20 cellular contexts compared by ENCODE assay signal in the genomic region with DNA sequence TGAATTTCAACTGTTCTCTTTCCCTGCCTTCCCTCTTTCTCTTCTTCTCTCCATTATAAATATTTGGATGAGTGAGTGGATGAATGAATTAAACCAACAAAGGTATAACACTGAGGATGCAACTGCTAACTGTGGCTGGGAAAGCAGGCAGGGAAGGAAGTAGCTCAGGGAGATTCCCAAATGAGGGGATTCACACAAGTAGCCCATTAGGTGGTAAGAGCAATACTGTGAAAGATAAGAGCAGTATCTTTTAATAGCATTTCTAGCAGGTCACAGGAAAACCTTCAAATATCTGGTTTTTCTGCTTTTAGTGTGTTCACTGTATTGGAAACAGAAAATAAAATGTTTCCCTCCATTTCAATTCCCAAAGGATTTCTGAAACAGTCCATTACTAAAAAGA.
"Had no signal": no experiment of that assay in that cellular context is flagged by ENCODE, and none has a peak within 500 bp of the region (broad histone marks: within the 10 kb centered on the region; RNA-seq: fewer than 3 reads in every experiment).

No MANE protein-coding gene starts in this region.

- H3K27me3 Mint-ChIP-seq: memory B cell had no signal

- H3K27me3 ChIP-seq: breast epithelium, heart left ventricle, sigmoid colon, upper lobe of left lung had no signal

- H3K27ac Mint-ChIP-seq: activated naive CD4-positive, alpha-beta T cell treated with anti-CD3 and anti-CD28 coated beads, Interleukin-2, amount 50 U/mL, for 72 hours; memory B cell; nephron progenitor cell had no signal

- ATAC-seq: activated naive CD4-positive, alpha-beta T cell treated with anti-CD3 and anti-CD28 coated beads, Interleukin-2, amount 50 U/mL, for 72 hours; heart left ventricle; left cardiac atrium had no signal

- H3K36me3 ChIP-seq: breast epithelium, thoracic aorta had no signal

- H3K4me1 ChIP-seq: breast epithelium, upper lobe of left lung had no signal

- H3K9me3 Mint-ChIP-seq: activated naive CD4-positive, alpha-beta T cell treated with anti-CD3 and anti-CD28 coated beads, Interleukin-2, amount 50 U/mL, for 72 hours; memory B cell; nephron progenitor cell had no signal

- DNase-seq: activated CD4-positive, alpha-beta T cell treated with anti-CD3 and anti-CD28 coated beads for 1 hour; activated effector memory CD4-positive, alpha-beta T cell treated with anti-CD3 and anti-CD28 coated beads, Interleukin-2, amount 50 U/mL, for 16 hours; activated T-cell treated with anti-CD3 and anti-CD28 coated beads, Interleukin-2, amount 50 U/mL, for 1 hour; heart left ventricle; islet precursor cell; left cardiac atrium; nephron progenitor cell; nucleus accumbens; sigmoid colon; stimulated activated CD4-positive, alpha-beta T cell treated with anti-CD3 and anti-CD28 coated beads, Interleukin-4, amount 100 ng/mL, for 1 hour; stimulated activated naive CD4-positive, alpha-beta T cell treated with Interleukin-2 at 50 U/mL for 16 hours; T-helper 1 cell; T-helper 9 cell; upper lobe of left lung had no signal

- H3K9me3 ChIP-seq: breast epithelium, heart left ventricle, sigmoid colon, thoracic aorta, upper lobe of left lung had no signal

- H3K4me3 ChIP-seq: breast epithelium, coronary artery, heart left ventricle, sigmoid colon, thoracic aorta, upper lobe of left lung had no signal

- H3K27ac ChIP-seq: breast epithelium, coronary artery, epithelial cell of prostate, heart left ventricle, sigmoid colon, thoracic aorta, upper lobe of left lung had no signal

- H3K4me3 Mint-ChIP-seq: memory B cell, nephron progenitor cell had no signal
